Comparison of ENCODE assay signal across 23 cellular contexts in genomic region chr6:130129781-130130246, GRCh38.
A peak's percentile ranks its signal among the peaks of the same experiment; 100 is the strongest.
DNase-seq lines count a peak whose midpoint lies in the region; ATAC-seq, FAIRE-seq and TF ChIP-seq lines count a peak whose summit lies in the region.
"Had no signal": no experiment of that assay in that cellular context is flagged by ENCODE, and none has a peak within 500 bp of the region (broad histone marks: within the 10 kb centered on the region; RNA-seq: fewer than 3 reads in every experiment).

No MANE protein-coding gene starts in this region.

- peak overlapping the region; percentile 72 for H3K27ac Mint-ChIP-seq in activated naive CD8-positive, alpha-beta T cell
- no peak overlapping the region for H3K27ac Mint-ChIP-seq in activated naive CD8-positive, alpha-beta T cell treated with anti-CD3 and anti-CD28 coated beads, Interleukin-2, amount 50 U/mL, for 24 hours
- no peak overlapping the region for H3K27ac Mint-ChIP-seq in astrocyte (ENCODE audit: unreplicated experiment)
- H3K27ac Mint-ChIP-seq: H9; T-helper 1 cell treated with Interleukin-12 subunit alpha and Interleukin-12 subunit beta and Interleukin-4 antibody, amounts not matched to agents 30 μg/mL and 1 μg/mL, for 36 hours had no signal

- peak overlapping the region; percentile 57 for H3K27ac ChIP-seq in astrocyte (ENCODE audit: low read depth, low read length)
- H3K27ac ChIP-seq: coronary artery, epithelial cell of prostate, tibial nerve had no signal

- H3K4me2 ChIP-seq in astrocyte (ENCODE audit: low read length): peak overlapping the region; percentile 80

- TF ChIP-seq CTCF in astrocyte (IDR thresholded peaks at IDR 0.05; ENCODE audit: insufficient read depth, low read depth, low read length): no peak

- H3K4me3 ChIP-seq in astrocyte (ENCODE audit: insufficient read depth, low read depth, low read length): peak overlapping the region; percentile 26
- H3K4me3 ChIP-seq: coronary artery, mucosa of descending colon, tibial nerve had no signal

- H3K36me3 Mint-ChIP-seq in activated naive CD8-positive, alpha-beta T cell: peaks cover 12% of the 10 kb centered on the region
- peaks cover 12% of the 10 kb centered on the region for H3K36me3 Mint-ChIP-seq in activated naive CD8-positive, alpha-beta T cell treated with anti-CD3 and anti-CD28 coated beads, Interleukin-2, amount 50 U/mL, for 24 hours (ENCODE audit: low read depth)
- peaks cover 3% of the 10 kb centered on the region for H3K36me3 Mint-ChIP-seq in astrocyte (ENCODE audit: low read depth, unreplicated experiment)

- no peak for ATAC-seq in activated naive CD8-positive, alpha-beta T cell treated with anti-CD3 and anti-CD28 coated beads, Interleukin-2, amount 50 U/mL, for 24 hours
- ATAC-seq in HG03175 (IDR thresholded peaks at IDR 0.05; ENCODE audit: unreplicated experiment) (no peak), HG02678 (IDR thresholded peaks at IDR 0.05; ENCODE audit: unreplicated experiment) (no peak)
- ATAC-seq: left lobe of liver, mucosa of descending colon, right cardiac atrium had no signal

- no peaks in the 10 kb centered on the region for H3K27me3 Mint-ChIP-seq in activated naive CD8-positive, alpha-beta T cell
- no peaks in the 10 kb centered on the region for H3K27me3 Mint-ChIP-seq in activated naive CD8-positive, alpha-beta T cell treated with anti-CD3 and anti-CD28 coated beads, Interleukin-2, amount 50 U/mL, for 24 hours
- H3K27me3 Mint-ChIP-seq in astrocyte (ENCODE audit: low read depth, unreplicated experiment): no peaks in the 10 kb centered on the region

- H3K4me1 ChIP-seq in astrocyte (ENCODE audit: insufficient read depth, low read length): peaks cover 10% of the 10 kb centered on the region
- H3K4me1 ChIP-seq: Caco-2, tibial nerve had no signal

- H3K4me1 Mint-ChIP-seq in activated naive CD8-positive, alpha-beta T cell (ENCODE audit: low read depth): peaks cover 81% of the 10 kb centered on the region
- peaks cover 66% of the 10 kb centered on the region for H3K4me1 Mint-ChIP-seq in activated naive CD8-positive, alpha-beta T cell treated with anti-CD3 and anti-CD28 coated beads, Interleukin-2, amount 50 U/mL, for 24 hours
- H3K4me1 Mint-ChIP-seq in astrocyte (ENCODE audit: low read depth, unreplicated experiment): peaks cover 8% of the 10 kb centered on the region

- FAIRE-seq in astrocyte (lab: Jason Lieb, UNC): peak; percentile 87

- H4K20me1 ChIP-seq in astrocyte (ENCODE audit: insufficient read depth, low read length): no peaks in the 10 kb centered on the region

- no peak overlapping the region for H3K4me3 Mint-ChIP-seq in activated naive CD8-positive, alpha-beta T cell
- no peak overlapping the region for H3K4me3 Mint-ChIP-seq in activated naive CD8-positive, alpha-beta T cell treated with anti-CD3 and anti-CD28 coated beads, Interleukin-2, amount 50 U/mL, for 24 hours
- no peak overlapping the region for H3K4me3 Mint-ChIP-seq in astrocyte (ENCODE audit: unreplicated experiment)
- H3K4me3 Mint-ChIP-seq: H9; T-helper 1 cell treated with Interleukin-12 subunit alpha and Interleukin-12 subunit beta and Interleukin-4 antibody, amounts not matched to agents 30 μg/mL and 1 μg/mL, for 36 hours had no signal

- DNase-seq in activated naive CD8-positive, alpha-beta T cell treated with anti-CD3 and anti-CD28 coated beads, Interleukin-2, amount 50 U/mL, for 24 hours: no peak
- DNase-seq in astrocyte (ENCODE audit: low read depth) (peak; percentile 75), hepatic stellate cell (ENCODE audit: low spot score) (peak; percentile 8), SHP77 (lab: John Stamatoyannopoulos, UW) (no peak), NCI-H1417 (lab: John Stamatoyannopoulos, UW) (no peak)
- DNase-seq: activated CD4-positive, CD25-positive, alpha-beta regulatory T cell; activated effector memory CD4-positive, alpha-beta T cell treated with anti-CD3 and anti-CD28 coated beads, Interleukin-2, amount 50 U/mL, for 16 hours; aorta; Caco-2; H9; mucosa of descending colon; NCI-H1092; right cardiac atrium; Right ventricle myocardium superior; stimulated activated naive CD4-positive, alpha-beta T cell treated with Interleukin-2 at 50 U/mL for 16 hours had no signal

- no peaks in the 10 kb centered on the region for H3K36me3 ChIP-seq in astrocyte (ENCODE audit: insufficient read depth, low read length)
- H3K36me3 ChIP-seq: tibial nerve had no signal

- no peaks in the 10 kb centered on the region for H3K27me3 ChIP-seq in astrocyte (ENCODE audit: insufficient read depth, low read length)
- H3K27me3 ChIP-seq: tibial nerve had no signal

- H3K9me3 ChIP-seq in astrocyte (ENCODE audit: insufficient read depth, low read depth, low read length): no peaks in the 10 kb centered on the region
- H3K9me3 ChIP-seq: Caco-2, mucosa of descending colon, tibial nerve had no signal

- no peaks in the 10 kb centered on the region for H3K9me3 Mint-ChIP-seq in activated naive CD8-positive, alpha-beta T cell (ENCODE audit: low read depth)
- peaks cover 4% of the 10 kb centered on the region for H3K9me3 Mint-ChIP-seq in activated naive CD8-positive, alpha-beta T cell treated with anti-CD3 and anti-CD28 coated beads, Interleukin-2, amount 50 U/mL, for 24 hours
- no peaks in the 10 kb centered on the region for H3K9me3 Mint-ChIP-seq in astrocyte (ENCODE audit: unreplicated experiment)
- H3K9me3 Mint-ChIP-seq: H9; T-helper 1 cell treated with Interleukin-12 subunit alpha and Interleukin-12 subunit beta and Interleukin-4 antibody, amounts not matched to agents 30 μg/mL and 1 μg/mL, for 36 hours had no signal

- H2AFZ ChIP-seq in astrocyte (ENCODE audit: low read depth, low read length): peak overlapping the region; percentile 32

- H3K79me2 ChIP-seq in astrocyte (ENCODE audit: insufficient read depth, low read length): no peaks in the 10 kb centered on the region

- H3K9ac ChIP-seq in astrocyte (ENCODE audit: low read length): no peak overlapping the region

Comparison
In these comparisons a context has a peak if more than half of its experiments do, and no peak if none do; other contexts are left out.
1. DNase-seq: peak in astrocyte (single experiment) and hepatic stellate cell (single experiment); none in activated naive CD8-positive, alpha-beta T cell treated with anti-CD3 and anti-CD28 coated beads, Interleukin-2, amount 50 U/mL, for 24 hours (single experiment), SHP77 (0 of 2) and NCI-H1417 (0 of 3).